In genomic region chr2:144942516-144943256, GRCh38 we compare ENCODE assay signal across 12 cellular contexts.
A peak's percentile ranks its signal among the peaks of the same experiment; 100 is the strongest.
DNase-seq lines count a peak whose midpoint lies in the region; ATAC-seq, FAIRE-seq and TF ChIP-seq lines count a peak whose summit lies in the region.
"Had no signal": no experiment of that assay in that cellular context is flagged by ENCODE, and none has a peak within 500 bp of the region (broad histone marks: within the 10 kb centered on the region; RNA-seq: fewer than 3 reads in every experiment).

No MANE protein-coding gene starts in this region.

- WGBS in HepG2 (ENCODE audit: low lambda C conversion rate): 5% methylated on average over 8 of the region's 8 CpGs

- CTCF ChIA-PET in HepG2 (lab: Yijun Ruan, JAX; ENCODE audit: low intra/inter-chr PET ratio, low total read pairs): no interaction called here

- H2AFZ ChIP-seq in HepG2 (ENCODE audit: low read length): no peak overlapping the region

- ATAC-seq in omental fat pad (ENCODE audit: low FRiP score): peak; percentile 49
- no peak for ATAC-seq in HepG2
- ATAC-seq in GM19463 (IDR thresholded peaks at IDR 0.05; ENCODE audit: unreplicated experiment): no peak

- DNase-seq in ELR (ENCODE audit: low read depth) (peak; percentile 79), NCI-H526 (lab: John Stamatoyannopoulos, UW) (peak; percentile 31 to 62), coronary artery (ENCODE audit: low spot score) (no peak), omental fat pad (ENCODE audit: low spot score) (no peak), activated gamma-delta T cell treated with Interleukin-2 at 50 U/mL for 16 hours (no peak), HepG2 (ENCODE audit: low spot score) (no peak), D721Med (ENCODE audit: insufficient read length, low spot score) (no peak)
- DNase-seq: CD8-positive, alpha-beta memory T cell; NCI-H1694 treated with DMSO at 0.1 percent for 48 hours had no signal

- TF ChIP-seq RAD21 in HepG2 (CRISPR knock-in tag; IDR thresholded peaks at IDR 0.05): no peak

- H3K27ac ChIP-seq in coronary artery: peak overlapping the region; percentile 0 to 9
- no peak overlapping the region for H3K27ac ChIP-seq in HepG2 (ENCODE audit: extremely low read length, insufficient read depth, low read length)

- H3K4me3 ChIP-seq in coronary artery (no peak overlapping the region), HepG2 (replicated peaks in 1 of 3; ENCODE audit: insufficient read depth in 1 of 3, low read depth in 2 of 3, low read length in 3 of 3) (no peak overlapping the region)
- H3K4me3 ChIP-seq: lung had no signal

- no TSS peak for BruUV-seq in HepG2 (replicated peaks; lab: Mats Ljungman, UMichigan)

- H3K27me3 ChIP-seq in HepG2 (ENCODE audit: control insufficient read depth in 1 of 2, insufficient read depth in 2 of 2, low read length in 2 of 2): no peaks in the 10 kb centered on the region
- H3K27me3 ChIP-seq: tibial nerve had no signal

- POLR2A ChIA-PET in HepG2 (lab: Yijun Ruan, JAX): no interaction called here

- H3K36me3 ChIP-seq in HepG2 (replicated peaks in 1 of 2; ENCODE audit: control insufficient read depth in 1 of 2, insufficient read depth in 2 of 2, low read length in 2 of 2): no peaks in the 10 kb centered on the region
- H3K36me3 ChIP-seq: tibial nerve had no signal

- no peak overlapping the region for H3K9ac ChIP-seq in HepG2 (ENCODE audit: insufficient read depth, low read depth, low read length)

- intact Hi-C loops in HepG2 (cut with micrococcal nuclease; ENCODE audit: unreplicated experiment): no loop called here

- no peak overlapping the region for H3K4me2 ChIP-seq in HepG2 (ENCODE audit: low read depth, low read length)

- no peaks in the 10 kb centered on the region for H4K20me1 ChIP-seq in HepG2 (ENCODE audit: insufficient read depth, low read length)

- TF ChIP-seq EP300 in HepG2 (IDR thresholded peaks at IDR 0.05; ENCODE audit: low read depth in 2 of 2, low read length in 2 of 2) (no peak), HepG2 (CRISPR knock-in tag; IDR thresholded peaks at IDR 0.05; ENCODE audit: borderline replicate concordance) (no peak)

- no peak for FAIRE-seq in HepG2 (lab: Jason Lieb, UNC)
- FAIRE-seq in D721Med (lab: Jason Lieb, UNC): no peak

- in situ Hi-C loops in HepG2 (cut with HindIII; ENCODE audit: extremely low pct_ligation_motif_present, low pct_unique_long_range_greater_than_20kb): no loop called here

- TF ChIP-seq CTCF in coronary artery (IDR thresholded peaks at IDR 0.05): no peak
- TF ChIP-seq CTCF in omental fat pad (IDR thresholded peaks at IDR 0.05): no peak
- no peak for TF ChIP-seq CTCF in HepG2 (CRISPR knock-in tag; IDR thresholded peaks at IDR 0.05)
- no peak for TF ChIP-seq CTCF in D721Med (IDR thresholded peaks at IDR 0.05; ENCODE audit: insufficient read depth, missing control alignments)

- no peaks in the 10 kb centered on the region for H3K9me3 ChIP-seq in HepG2 (ENCODE audit: low read length)
- H3K9me3 ChIP-seq: tibial nerve had no signal

- TF ChIP-seq POLR2A in HepG2 (IDR thresholded peaks at IDR 0.05; ENCODE audit: insufficient read depth in 1 of 2, low read depth in 2 of 2, low read length in 2 of 2): no peak

- no peaks in the 10 kb centered on the region for H3K79me2 ChIP-seq in HepG2 (ENCODE audit: insufficient read depth, low read length)

- H3K4me1 ChIP-seq in HepG2 (ENCODE audit: insufficient read depth, low read length): no peaks in the 10 kb centered on the region

TF ChIP-seq in HepG2, 621 proteins besides CTCF, POLR2A, EP300 and RAD21:
- TF ChIP-seq ZNF850 (CRISPR knock-in tag; conservative IDR thresholded peaks at IDR 0.05): no peak
- TF ChIP-seq PITX1 (CRISPR knock-in tag; IDR thresholded peaks at IDR 0.05): no peak
- no peak for TF ChIP-seq ZNF350 (CRISPR knock-in tag; IDR thresholded peaks at IDR 0.05; ENCODE audit: borderline replicate concordance, low read depth)
- TF ChIP-seq ZNF747 (CRISPR knock-in tag; IDR thresholded peaks at IDR 0.05; ENCODE audit: borderline replicate concordance): no peak
- no peak for TF ChIP-seq NCOA2 (CRISPR knock-in tag; IDR thresholded peaks at IDR 0.05)
- TF ChIP-seq RBM22 (optimal IDR thresholded peaks at IDR 0.05; ENCODE audit: low read length): no peak
- TF ChIP-seq EEA1 (CRISPR knock-in tag; IDR thresholded peaks at IDR 0.05; ENCODE audit: borderline replicate concordance): no peak
- TF ChIP-seq MBNL3 (CRISPR knock-in tag; conservative IDR thresholded peaks at IDR 0.05): no peak
- no peak for TF ChIP-seq ZNF768 (CRISPR knock-in tag; IDR thresholded peaks at IDR 0.05)
- TF ChIP-seq, protein P1, sequence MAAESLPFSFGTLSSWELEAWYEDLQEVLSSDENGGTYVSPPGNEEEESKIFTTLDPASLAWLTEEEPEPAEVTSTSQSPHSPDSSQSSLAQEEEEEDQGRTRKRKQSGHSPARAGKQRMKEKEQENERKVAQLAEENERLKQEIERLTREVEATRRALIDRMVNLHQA (CRISPR knock-in tag; IDR thresholded peaks at IDR 0.05): no peak
- no peak for TF ChIP-seq ZBTB4 (CRISPR knock-in tag; IDR thresholded peaks at IDR 0.05; ENCODE audit: borderline replicate concordance)
- no peak for TF ChIP-seq ZNF589 (CRISPR knock-in tag; conservative IDR thresholded peaks at IDR 0.05)
- TF ChIP-seq KDM5A (IDR thresholded peaks at IDR 0.05; ENCODE audit: borderline replicate concordance, low read length): no peak
- TF ChIP-seq PHF8 (CRISPR knock-in tag; IDR thresholded peaks at IDR 0.05): no peak

Comparison
In these comparisons a context has a peak if more than half of its experiments do, and no peak if none do; other contexts are left out.
1. DNase-seq: peak in ELR (single experiment) and NCI-H526 (2 of 2); none in coronary artery (single experiment), omental fat pad (single experiment), activated gamma-delta T cell treated with Interleukin-2 at 50 U/mL for 16 hours (single experiment), HepG2 (single experiment) and D721Med (single experiment).